ENCODE assay signal across 1 cellular context in genomic region chr6:114009192-114009591, GRCh38.
TF ChIP-seq lines count a peak whose summit lies in the region.

No MANE protein-coding gene starts in this region.

TF ChIP-seq in H1, 55 proteins besides CTCF, POLR2A, EP300 and RAD21:
- no peak for TF ChIP-seq MAX (IDR thresholded peaks at IDR 0.05)
- no peak for TF ChIP-seq CEBPB (IDR thresholded peaks at IDR 0.05; ENCODE audit: low read depth, low read length)
- TF ChIP-seq RFX5 (IDR thresholded peaks at IDR 0.05; ENCODE audit: borderline replicate concordance, low read depth, low read length) = no peak
- peak; percentile 67; the same call in 1 of the 2 replicates for TF ChIP-seq POU5F1 (IDR thresholded peaks at IDR 0.05; ENCODE audit: low read depth, low read length)
